ENCODE assay signal across 9 cellular contexts in the genomic region with DNA sequence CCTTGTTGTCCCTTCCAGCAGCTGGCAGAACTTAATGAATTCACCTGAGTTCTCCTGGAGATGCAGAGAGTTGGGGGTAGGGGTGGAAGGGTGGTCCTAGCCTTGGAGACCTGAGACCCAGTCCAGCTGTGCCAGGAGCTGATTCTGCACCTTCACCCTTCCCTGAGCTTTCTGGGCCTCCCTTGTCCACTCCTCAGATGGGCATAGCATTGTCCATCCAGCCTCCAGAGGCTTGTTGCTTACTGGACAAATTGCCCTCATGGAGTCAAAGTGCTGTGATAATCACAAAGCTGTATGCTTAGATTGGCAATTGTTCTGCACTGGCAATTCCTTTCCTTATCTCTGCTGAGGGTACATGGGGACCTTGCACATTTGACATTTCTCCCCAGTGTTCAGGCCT. TPM values are rescaled to one million over a fixed set of nuclear protein-coding genes. Genes with fewer than 3 reads are reported as not detected.
"Had no signal": no experiment of that assay in that cellular context is flagged by ENCODE, and none has a peak within 500 bp of the region (broad histone marks: within the 10 kb centered on the region; RNA-seq: fewer than 3 reads in every experiment).

No MANE protein-coding gene starts in this region.

- FAIRE-seq: G401.6, GM12878, GM12891, GM12892, GM18507, GM19239 had no signal

- H3K4me3 ChIP-seq: GM12878 had no signal

- DNase-seq: GDM1, GF-D8 had no signal

RNA-seq across cellular contexts. Expression of a gene that starts 16.5 kb away (rescaled TPM):
- total RNA-seq: G401, GM12878 had no signal
- polyA plus RNA-seq: GM12878 had no signal

RNA-seq across cellular contexts. Expression of a gene that starts 53.9 kb away (rescaled TPM):
- total RNA-seq: G401, GM12878 had no signal
- polyA plus RNA-seq: GM12878 had no signal
